8 cellular contexts compared by ENCODE assay signal in genomic region chr7:121330053-121330833, GRCh38. TPM values are rescaled to one million over a fixed set of nuclear protein-coding genes. Genes with fewer than 3 reads are reported as not detected.
DNase-seq lines count a peak whose midpoint lies in the region; ATAC-seq, FAIRE-seq and TF ChIP-seq lines count a peak whose summit lies in the region.

No MANE protein-coding gene starts in this region.

- DNase-seq in A549 (ENCODE audit: low read depth in 1 of 2, low spot score in 1 of 2), result no peak
- no peak for DNase-seq in activated T-helper 1 cell treated with anti-CD3 and anti-CD28 coated beads, Interleukin-12 subunit alpha, Interleukin-12 subunit beta, Interleukin-2, Interleukin-4 antibody, amounts not matched to agents 30 ng/mL and 10 ng/mL and 1 ng/mL, durations not matched to agents 14 hours and 24 hours and 36 hours (ENCODE audit: low spot score)
- no peak for DNase-seq in immature natural killer cell
- no peak for DNase-seq in stimulated activated naive CD8-positive, alpha-beta T cell treated with anti-CD3 and anti-CD28 coated beads, Interleukin-15, amount 100 ng/mL, for 72 hours

- TF ChIP-seq EP300 in A549 (IDR thresholded peaks at IDR 0.05), result no peak

- TF ChIP-seq RAD21 in A549 (conservative IDR thresholded peaks at IDR 0.05 in 1 of 2, IDR thresholded peaks at IDR 0.05 in 1 of 2), result no peak

- no peaks in the 10 kb centered on the region for H3K9me3 Mint-ChIP-seq in activated T-helper 1 cell treated with anti-CD3 and anti-CD28 coated beads, Interleukin-12 subunit alpha, Interleukin-12 subunit beta, Interleukin-2, Interleukin-4 antibody, amounts not matched to agents 30 ng/mL and 10 ng/mL and 1 ng/mL, durations not matched to agents 14 hours and 24 hours and 36 hours
- no peaks in the 10 kb centered on the region for H3K9me3 Mint-ChIP-seq in immature natural killer cell
- no peaks in the 10 kb centered on the region for H3K9me3 Mint-ChIP-seq in stimulated activated naive CD8-positive, alpha-beta T cell treated with anti-CD3 and anti-CD28 coated beads, Interleukin-15, amount 100 ng/mL, for 72 hours

- no peaks in the 10 kb centered on the region for H3K9me3 ChIP-seq in A549

- no peaks in the 10 kb centered on the region for H3K36me3 Mint-ChIP-seq in activated T-helper 1 cell treated with anti-CD3 and anti-CD28 coated beads, Interleukin-12 subunit alpha, Interleukin-12 subunit beta, Interleukin-2, Interleukin-4 antibody, amounts not matched to agents 30 ng/mL and 10 ng/mL and 1 ng/mL, durations not matched to agents 14 hours and 24 hours and 36 hours (ENCODE audit: low read depth)
- peaks cover 0 to 4% (median 0%) of the 10 kb centered on the region in 3 donors for H3K36me3 Mint-ChIP-seq in immature natural killer cell

- H3K4me3 ChIP-seq in A549, result peak overlapping the region; percentile 42

- H3K27me3 Mint-ChIP-seq in activated T-helper 1 cell treated with anti-CD3 and anti-CD28 coated beads, Interleukin-12 subunit alpha, Interleukin-12 subunit beta, Interleukin-2, Interleukin-4 antibody, amounts not matched to agents 30 ng/mL and 10 ng/mL and 1 ng/mL, durations not matched to agents 14 hours and 24 hours and 36 hours (ENCODE audit: insufficient read depth), result peaks cover 50% of the 10 kb centered on the region
- peaks cover 11 to 35% (median 15%) of the 10 kb centered on the region in 3 donors for H3K27me3 Mint-ChIP-seq in immature natural killer cell (ENCODE audit: low read depth in 3 of 3)
- peaks cover 70% of the 10 kb centered on the region for H3K27me3 Mint-ChIP-seq in stimulated activated naive CD8-positive, alpha-beta T cell treated with anti-CD3 and anti-CD28 coated beads, Interleukin-15, amount 100 ng/mL, for 72 hours

- no peak for TF ChIP-seq POLR2A in A549 (IDR thresholded peaks at IDR 0.05; ENCODE audit: low read length)

- no peak overlapping the region for H3K27ac Mint-ChIP-seq in activated T-helper 1 cell treated with anti-CD3 and anti-CD28 coated beads, Interleukin-12 subunit alpha, Interleukin-12 subunit beta, Interleukin-2, Interleukin-4 antibody, amounts not matched to agents 30 ng/mL and 10 ng/mL and 1 ng/mL, durations not matched to agents 14 hours and 24 hours and 36 hours
- H3K27ac Mint-ChIP-seq in immature natural killer cell, result no peak overlapping the region
- no peak overlapping the region for H3K27ac Mint-ChIP-seq in stimulated activated naive CD8-positive, alpha-beta T cell treated with anti-CD3 and anti-CD28 coated beads, Interleukin-15, amount 100 ng/mL, for 72 hours

- peak overlapping the region; percentile 94 for H3K4me2 ChIP-seq in A549

- H3K4me1 Mint-ChIP-seq in activated T-helper 1 cell treated with anti-CD3 and anti-CD28 coated beads, Interleukin-12 subunit alpha, Interleukin-12 subunit beta, Interleukin-2, Interleukin-4 antibody, amounts not matched to agents 30 ng/mL and 10 ng/mL and 1 ng/mL, durations not matched to agents 14 hours and 24 hours and 36 hours (ENCODE audit: low read depth), result peaks cover 21% of the 10 kb centered on the region
- peaks cover 11 to 15% of the 10 kb centered on the region in 2 donors for H3K4me1 Mint-ChIP-seq in immature natural killer cell
- H3K4me1 Mint-ChIP-seq in stimulated activated naive CD8-positive, alpha-beta T cell treated with anti-CD3 and anti-CD28 coated beads, Interleukin-15, amount 100 ng/mL, for 72 hours, result peaks cover 25% of the 10 kb centered on the region

- WGBS in A549 (ENCODE audit: missing lambda C conversion rate), result 4% methylated on average over 31 of the region's 52 CpGs

- ATAC-seq in A549 (peak; percentile 23 to 47; a peak in 3 of 6 replicates), GM18502 (IDR thresholded peaks at IDR 0.05; ENCODE audit: poor library complexity, unreplicated experiment) (peak; percentile 46), HG03139 (IDR thresholded peaks at IDR 0.05; ENCODE audit: unreplicated experiment) (peak; percentile 30), HG03280 (IDR thresholded peaks at IDR 0.05; ENCODE audit: unreplicated experiment) (no peak), HG03520 (IDR thresholded peaks at IDR 0.05; ENCODE audit: unreplicated experiment) (no peak)
- ATAC-seq in stimulated activated naive CD8-positive, alpha-beta T cell treated with anti-CD3 and anti-CD28 coated beads, Interleukin-15, amount 100 ng/mL, for 72 hours, result peak; percentile 38

- H3K4me1 ChIP-seq in A549, result peaks cover 18% of the 10 kb centered on the region; the same call in 2 of the 3 replicates

- CTCF ChIA-PET in A549 (lab: Yijun Ruan, JAX), result interaction anchor here (0.6 to 1.9 kb wide), 7 partner anchors 13 to 664 kb away, joined by 3 to 6 read pairs (median 3); no protein-coding TSS in a partner anchor

- intact Hi-C loops in activated T-helper 1 cell treated with anti-CD3 and anti-CD28 coated beads, Interleukin-12 subunit alpha, Interleukin-12 subunit beta, Interleukin-2, Interleukin-4 antibody, amounts not matched to agents 30 ng/mL and 10 ng/mL and 1 ng/mL, durations not matched to agents 14 hours and 24 hours and 36 hours (cut with micrococcal nuclease), result loop anchor here (5.0 to 10.0 kb wide), 2 partner anchors 343 to 665 kb away; partner anchors contain the start of gene CPED1

- FAIRE-seq in A549 (lab: Jason Lieb, UNC), result no peak

- H3K27ac ChIP-seq in A549, result no peak overlapping the region

- TF ChIP-seq CTCF in A549 (IDR thresholded peaks at IDR 0.05), result no peak

- peak overlapping the region; percentile 68 for H3K4me3 Mint-ChIP-seq in activated T-helper 1 cell treated with anti-CD3 and anti-CD28 coated beads, Interleukin-12 subunit alpha, Interleukin-12 subunit beta, Interleukin-2, Interleukin-4 antibody, amounts not matched to agents 30 ng/mL and 10 ng/mL and 1 ng/mL, durations not matched to agents 14 hours and 24 hours and 36 hours
- H3K4me3 Mint-ChIP-seq in immature natural killer cell, result peak overlapping the region; percentile 27 to 63 (median 61)
- peak overlapping the region; percentile 47 to 74 for H3K4me3 Mint-ChIP-seq in stimulated activated naive CD8-positive, alpha-beta T cell treated with anti-CD3 and anti-CD28 coated beads, Interleukin-15, amount 100 ng/mL, for 72 hours

- POLR2A ChIA-PET in A549 (lab: Yijun Ruan, JAX), result no interaction called here

TF ChIP-seq in A549, 52 proteins besides CTCF, POLR2A, EP300 and RAD21:
- TF ChIP-seq, protein P1, sequence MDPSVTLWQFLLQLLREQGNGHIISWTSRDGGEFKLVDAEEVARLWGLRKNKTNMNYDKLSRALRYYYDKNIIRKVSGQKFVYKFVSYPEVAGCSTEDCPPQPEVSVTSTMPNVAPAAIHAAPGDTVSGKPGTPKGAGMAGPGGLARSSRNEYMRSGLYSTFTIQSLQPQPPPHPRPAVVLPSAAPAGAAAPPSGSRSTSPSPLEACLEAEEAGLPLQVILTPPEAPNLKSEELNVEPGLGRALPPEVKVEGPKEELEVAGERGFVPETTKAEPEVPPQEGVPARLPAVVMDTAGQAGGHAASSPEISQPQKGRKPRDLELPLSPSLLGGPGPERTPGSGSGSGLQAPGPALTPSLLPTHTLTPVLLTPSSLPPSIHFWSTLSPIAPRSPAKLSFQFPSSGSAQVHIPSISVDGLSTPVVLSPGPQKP (IDR thresholded peaks at IDR 0.05; ENCODE audit: low read depth, low read length), result no peak
- no peak for TF ChIP-seq ZSCAN20 (CRISPR knock-in tag; IDR thresholded peaks at IDR 0.05)
- TF ChIP-seq GATA3 (IDR thresholded peaks at IDR 0.05; ENCODE audit: borderline replicate concordance), result no peak
- no peak for TF ChIP-seq CHD2 (IDR thresholded peaks at IDR 0.05; ENCODE audit: low read length, partially characterized antibody)
- TF ChIP-seq SMC3 (IDR thresholded peaks at IDR 0.05), result no peak
- TF ChIP-seq RNF2 (IDR thresholded peaks at IDR 0.05; ENCODE audit: borderline replicate concordance, low read depth), result peak; percentile 63; the same call in 1 of the 2 replicates
- TF ChIP-seq HDAC2 (IDR thresholded peaks at IDR 0.05), result 0 out of 2 replicates have a peak, but pooled peaks have one; percentile 32
- no peak for TF ChIP-seq HEYL (CRISPR knock-in tag; IDR thresholded peaks at IDR 0.05)
- TF ChIP-seq, protein P2, sequence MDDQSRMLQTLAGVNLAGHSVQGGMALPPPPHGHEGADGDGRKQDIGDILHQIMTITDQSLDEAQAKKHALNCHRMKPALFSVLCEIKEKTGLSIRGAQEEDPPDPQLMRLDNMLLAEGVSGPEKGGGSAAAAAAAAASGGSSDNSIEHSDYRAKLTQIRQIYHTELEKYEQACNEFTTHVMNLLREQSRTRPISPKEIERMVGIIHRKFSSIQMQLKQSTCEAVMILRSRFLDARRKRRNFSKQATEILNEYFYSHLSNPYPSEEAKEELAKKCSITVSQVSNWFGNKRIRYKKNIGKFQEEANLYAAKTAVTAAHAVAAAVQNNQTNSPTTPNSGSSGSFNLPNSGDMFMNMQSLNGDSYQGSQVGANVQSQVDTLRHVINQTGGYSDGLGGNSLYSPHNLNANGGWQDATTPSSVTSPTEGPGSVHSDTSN (IDR thresholded peaks at IDR 0.05), result no peak
- peak; percentile 47; the same call in 1 of the 2 replicates for TF ChIP-seq E2F6 (IDR thresholded peaks at IDR 0.05; ENCODE audit: borderline replicate concordance, low read depth)
- TF ChIP-seq CBX8 (IDR thresholded peaks at IDR 0.05), result peak; percentile 90; the same call in 1 of the 2 replicates

RNA-seq across cellular contexts. Expression of gene WNT16, which starts 1.4 kb away (rescaled TPM):
- polyA plus RNA-seq in A549 (2011; rRNA removed) (not detected in 2 replicates), A549 (2017; fragmentation: RNase III; extraction: RNeasy Plus Mini Kit Qiagen cat#74134 plus additional on column Dnase treatment) (not detected in 3 replicates), immature natural killer cell (not detected)
- not detected in 2 replicates for polyA plus RNA-seq in A549 (2012; cell fraction: cytosol; rRNA removed)
- not detected in 2 replicates for polyA plus RNA-seq in A549 (2012; cell fraction: nucleus; rRNA removed)
- polyA minus RNA-seq in A549 (2011; rRNA and poly(A)+ RNA removed), result not detected in 2 replicates
- total RNA-seq in activated T-helper 1 cell treated with anti-CD3 and anti-CD28 coated beads, Interleukin-12 subunit alpha, Interleukin-12 subunit beta, Interleukin-2, Interleukin-4 antibody, amounts not matched to agents 30 ng/mL and 10 ng/mL and 1 ng/mL, durations not matched to agents 14 hours and 24 hours and 36 hours, result not detected in 2 replicates

Comparison
In these comparisons a context has a peak if more than half of its experiments do, and no peak if none do; other contexts are left out.
1. ATAC-seq: peak in A549 (2 of 2), GM18502 (single experiment), HG03139 (single experiment) and stimulated activated naive CD8-positive, alpha-beta T cell treated with anti-CD3 and anti-CD28 coated beads, Interleukin-15, amount 100 ng/mL, for 72 hours (single experiment); none in HG03280 (single experiment) and HG03520 (single experiment).
2. Peak in every context shown above with its lines, with median percentiles within 50 percentile points of each other: H3K4me3 Mint-ChIP-seq.